In genomic region chr4:54053322-54053721, GRCh38 we compare ENCODE assay signal across 5 cellular contexts. TPM values are rescaled to one million over a fixed set of nuclear protein-coding genes. Genes with fewer than 3 reads are reported as not detected.
"Had no signal": no experiment of that assay in that cellular context is flagged by ENCODE, and none has a peak within 500 bp of the region (broad histone marks: within the 10 kb centered on the region; RNA-seq: fewer than 3 reads in every experiment).

No MANE protein-coding gene starts in this region.

RNA-seq across cellular contexts. Expression of gene GSX2, which starts 46.6 kb away (rescaled TPM):
- total RNA-seq: LHCN-M2, MCF 10A, NCI-H460, SK-MEL-5, T-cell had no signal
